6 cellular contexts compared by ENCODE assay signal in genomic region chr6:67426686-67427085, GRCh38.
DNase-seq lines count a peak whose midpoint lies in the region; FAIRE-seq and TF ChIP-seq lines count a peak whose summit lies in the region.
"Not testable (repeated sequence)": the region's sequence is repeated elsewhere in the genome, so short reads cannot be mapped to it uniquely, and the experiment has no call there.

No MANE protein-coding gene starts in this region.

- not testable (repeated sequence) for H4K20me1 ChIP-seq in Karpas-422 (ENCODE audit: insufficient read depth, low read depth, low read length); SU-DHL-6 (ENCODE audit: low read depth, low read length); astrocyte (ENCODE audit: insufficient read depth, low read length)

- H3K27ac ChIP-seq in Karpas-422 (ENCODE audit: low read length); SU-DHL-6 (ENCODE audit: low read depth, low read length); astrocyte (ENCODE audit: low read depth, low read length): not testable (repeated sequence)

- not testable (repeated sequence) for H3K4me2 ChIP-seq in Karpas-422 (ENCODE audit: low read depth, low read length, poor library complexity, severe bottlenecking); SU-DHL-6 (ENCODE audit: low read depth, low read length, poor library complexity, severe bottlenecking); astrocyte (ENCODE audit: low read length)

- H3K36me3 ChIP-seq in Karpas-422 (ENCODE audit: insufficient read depth, low read length); SU-DHL-6 (ENCODE audit: low read length); astrocyte (ENCODE audit: insufficient read depth, low read length): not testable (repeated sequence)

- H3K4me3 Mint-ChIP-seq in astrocyte (ENCODE audit: unreplicated experiment): not testable (repeated sequence)

- not testable (repeated sequence) for H3K4me3 ChIP-seq in Karpas-422 (ENCODE audit: low read length); SU-DHL-6 (ENCODE audit: insufficient read depth, low read length, poor library complexity, severe bottlenecking); astrocyte (ENCODE audit: insufficient read depth, low read depth, low read length)

- not testable (repeated sequence) for H3K9me2 ChIP-seq in Karpas-422 (replicated peaks; ENCODE audit: insufficient read depth, low read length); SU-DHL-6 (replicated peaks; ENCODE audit: insufficient read depth, low read length)

- H3K27ac Mint-ChIP-seq in astrocyte (ENCODE audit: unreplicated experiment): not testable (repeated sequence)

- H3K9me3 Mint-ChIP-seq in astrocyte (ENCODE audit: unreplicated experiment): not testable (repeated sequence)

- DNase-seq in HT1080 (ENCODE audit: low read depth) (peak; percentile 53), LHCN-M2 (ENCODE audit: low read depth) (peak; percentile 12), M059J (ENCODE audit: low read depth) (peak; percentile 83), astrocyte (ENCODE audit: low read depth) (peak; percentile 1)
- not testable (repeated sequence) for DNase-seq in Karpas-422

- not testable (repeated sequence) for FAIRE-seq in astrocyte (lab: Jason Lieb, UNC)

- not testable (repeated sequence) for H3K36me3 Mint-ChIP-seq in astrocyte (ENCODE audit: low read depth, unreplicated experiment)

- not testable (repeated sequence) for H3F3A ChIP-seq in SU-DHL-6 (ENCODE audit: insufficient read depth)

- peak overlapping the region; percentile 72; the same call in 1 of the 2 replicates for H2AFZ ChIP-seq in Karpas-422 (ENCODE audit: low read length)
- H2AFZ ChIP-seq in SU-DHL-6 (ENCODE audit: low read depth, low read length, severe bottlenecking): peak overlapping the region; percentile 68
- H2AFZ ChIP-seq in astrocyte (ENCODE audit: low read depth, low read length): not testable (repeated sequence)

- not testable (repeated sequence) for H3K9me3 ChIP-seq in Karpas-422 (ENCODE audit: low read length); SU-DHL-6 (ENCODE audit: insufficient read depth, low read length); astrocyte (ENCODE audit: insufficient read depth, low read depth, low read length)

- not testable (repeated sequence) for H3K9ac ChIP-seq in Karpas-422 (ENCODE audit: low read length); SU-DHL-6 (ENCODE audit: low read length); astrocyte (ENCODE audit: low read length)

- not testable (repeated sequence) for H3K27me3 Mint-ChIP-seq in astrocyte (ENCODE audit: low read depth, unreplicated experiment)

- H3K4me1 Mint-ChIP-seq in astrocyte (ENCODE audit: low read depth, unreplicated experiment): not testable (repeated sequence)

- not testable (repeated sequence) for H3K79me2 ChIP-seq in Karpas-422 (ENCODE audit: low read length); SU-DHL-6 (ENCODE audit: insufficient read depth, low read length); astrocyte (ENCODE audit: insufficient read depth, low read length)

- not testable (repeated sequence) for H3K27me3 ChIP-seq in Karpas-422 (ENCODE audit: low read length); SU-DHL-6 (ENCODE audit: low read length); astrocyte (ENCODE audit: insufficient read depth, low read length)

- not testable (repeated sequence) for H3K4me1 ChIP-seq in Karpas-422 (ENCODE audit: low read length); astrocyte (ENCODE audit: insufficient read depth, low read length)

- TF ChIP-seq CTCF in SU-DHL-6 (IDR thresholded peaks at IDR 0.05; ENCODE audit: insufficient read depth, low read length, poor library complexity, severe bottlenecking); astrocyte (IDR thresholded peaks at IDR 0.05; ENCODE audit: insufficient read depth, low read depth, low read length): not testable (repeated sequence)
